ENCODE assay signal across 30 cellular contexts in genomic region chr7:100038326-100038725, GRCh38.
"Had no signal": no experiment of that assay in that cellular context is flagged by ENCODE, and none has a peak within 500 bp of the region (broad histone marks: within the 10 kb centered on the region; RNA-seq: fewer than 3 reads in every experiment).

No MANE protein-coding gene starts in this region.

- H3K4me3 ChIP-seq: left lung, lung, neural progenitor cell, psoas muscle, right atrium auricular region, skin epidermis, stomach, testis, thyroid gland, transverse colon, upper lobe of left lung, vagina had no signal

- H3K27ac ChIP-seq: left lung, neural progenitor cell, neutrophil, parathyroid adenoma, psoas muscle, right atrium auricular region, skin epidermis, testis, thyroid gland, transverse colon, upper lobe of left lung, vagina had no signal

- ATAC-seq: left cardiac atrium; left lung; natural killer cell; psoas muscle; sciatic nerve; stimulated activated naive B cell treated with anti-CD40 and anti-IgM and Interleukin-4, amounts not matched to agents 10 μg/mL and 1 μg/mL and 100 μg/mL, for 72 hours; stimulated activated naive CD8-positive, alpha-beta T cell treated with anti-CD3 and anti-CD28 coated beads, Interleukin-15, Interleukin-2, amounts not matched to agents 100 U/mL and 50 U/mL, for 24 hours had no signal

- H2AFZ ChIP-seq: neural progenitor cell, parathyroid adenoma had no signal

- DNase-seq: hippocampal formation; kidney glomerular epithelial cell; left cardiac atrium; left lung; mesendoderm; naive B cell; natural killer cell; nephron progenitor cell; occipital lobe; psoas muscle; stimulated activated CD4-positive, alpha-beta T cell treated with anti-CD3 and anti-CD28 coated beads, Interleukin-12 subunit alpha, Interleukin-12 subunit beta, amount 100 ng/mL, for 4 hours; stimulated activated CD4-positive, alpha-beta T cell treated with anti-CD3 and anti-CD28 coated beads, Interleukin-15, amount 100 ng/mL, for 24 hours; stimulated activated CD4-positive, alpha-beta T cell treated with anti-CD3 and anti-CD28 coated beads, Interleukin-2, amount 100 ng/mL, for 24 hours; stimulated activated CD4-positive, alpha-beta T cell treated with anti-CD3 and anti-CD28 coated beads, Interleukin-4, amount 100 ng/mL, for 1 hour; stimulated activated naive B cell treated with anti-CD40 and anti-IgM and Interleukin-4, amounts not matched to agents 10 μg/mL and 1 μg/mL and 100 μg/mL, for 72 hours; stimulated activated naive CD8-positive, alpha-beta T cell treated with anti-CD3 and anti-CD28 coated beads, Interleukin-15, Interleukin-2, amounts not matched to agents 100 U/mL and 50 U/mL, for 24 hours; stomach; testis; thyroid gland; transverse colon; upper lobe of left lung had no signal

- H3K9me3 ChIP-seq: left lung, neutrophil, psoas muscle, right atrium auricular region, stomach, testis, thyroid gland, transverse colon, upper lobe of left lung, vagina had no signal

- H3K4me2 ChIP-seq: neural progenitor cell had no signal

- H3K4me1 ChIP-seq: neural progenitor cell, parathyroid adenoma, psoas muscle, right atrium auricular region, thyroid gland had no signal

- H3K79me2 ChIP-seq: parathyroid adenoma had no signal

- FAIRE-seq: keratinocyte had no signal

- H3K27me3 ChIP-seq: left lung, neural progenitor cell, neutrophil, right atrium auricular region, stomach, testis, thyroid gland, transverse colon, upper lobe of left lung, vagina had no signal

- H3K9ac ChIP-seq: neural progenitor cell, parathyroid adenoma had no signal
